In genomic region chr17:19708431-19709175, GRCh38 we compare ENCODE assay signal across 18 cellular contexts. TPM values are rescaled to one million over a fixed set of nuclear protein-coding genes. Genes with fewer than 3 reads are reported as not detected.
"Had no signal": no experiment of that assay in that cellular context is flagged by ENCODE, and none has a peak within 500 bp of the region (broad histone marks: within the 10 kb centered on the region; RNA-seq: fewer than 3 reads in every experiment).

No MANE protein-coding gene starts in this region.

- FAIRE-seq: astrocyte, pancreas had no signal

- H3K9me3 Mint-ChIP-seq: neural crest cell; stimulated activated memory B cell treated with anti-CD40 and anti-IgM and Interleukin-4, amounts not matched to agents 10 μg/mL and 1 μg/mL and 100 μg/mL, for 72 hours; T-helper 2 cell treated with Interferon-gamma antibody and Interleukin-4, amounts not matched to agents 5 μg/mL and 100 μg/mL, for 36 hours had no signal

- H3K27me3 Mint-ChIP-seq: stimulated activated memory B cell treated with anti-CD40 and anti-IgM and Interleukin-4, amounts not matched to agents 10 μg/mL and 1 μg/mL and 100 μg/mL, for 72 hours had no signal

- DNase-seq: activated CD4-positive, alpha-beta T cell treated with anti-CD3 and anti-CD28 coated beads, Interleukin-2, amount 50 U/mL, for 1 hour; activated naive CD4-positive, alpha-beta T cell; activated T-cell treated with anti-CD3 and anti-CD28 coated beads for 4 hours; dermis blood vessel endothelial cell; erythroblast; hypothalamus; stimulated activated CD4-positive, alpha-beta T cell treated with anti-CD3 and anti-CD28 coated beads, Interleukin-2, amount 100 ng/mL, for 48 hours; SW 1271; uterus had no signal

- H3K36me3 ChIP-seq: pancreas, tibial artery, uterus had no signal

- ATAC-seq: pancreas; stimulated activated memory B cell treated with anti-CD40 and anti-IgM and Interleukin-4, amounts not matched to agents 10 μg/mL and 1 μg/mL and 100 μg/mL, for 72 hours had no signal

- H3K27ac ChIP-seq: pancreas, tibial artery, uterus had no signal

- H3K9me3 ChIP-seq: pancreas, tibial artery, uterus had no signal

- H3K4me1 ChIP-seq: pancreas, uterus had no signal

- H3K36me3 Mint-ChIP-seq: stimulated activated memory B cell treated with anti-CD40 and anti-IgM and Interleukin-4, amounts not matched to agents 10 μg/mL and 1 μg/mL and 100 μg/mL, for 72 hours had no signal

- H3K4me3 Mint-ChIP-seq: neural crest cell; stimulated activated memory B cell treated with anti-CD40 and anti-IgM and Interleukin-4, amounts not matched to agents 10 μg/mL and 1 μg/mL and 100 μg/mL, for 72 hours; T-helper 2 cell treated with Interferon-gamma antibody and Interleukin-4, amounts not matched to agents 5 μg/mL and 100 μg/mL, for 36 hours had no signal

- H3K27ac Mint-ChIP-seq: stimulated activated memory B cell treated with anti-CD40 and anti-IgM and Interleukin-4, amounts not matched to agents 10 μg/mL and 1 μg/mL and 100 μg/mL, for 72 hours; T-helper 2 cell treated with Interferon-gamma antibody and Interleukin-4, amounts not matched to agents 5 μg/mL and 100 μg/mL, for 36 hours had no signal

- H3K4me3 ChIP-seq: pancreas, tibial artery, uterus had no signal

- H3K27me3 ChIP-seq: pancreas, tibial artery, uterus had no signal

- H3K4me1 Mint-ChIP-seq: stimulated activated memory B cell treated with anti-CD40 and anti-IgM and Interleukin-4, amounts not matched to agents 10 μg/mL and 1 μg/mL and 100 μg/mL, for 72 hours had no signal

RNA-seq across cellular contexts. Expression of gene SLC47A2, which starts 7.8 kb away (rescaled TPM):
- total RNA-seq: activated CD8-positive, alpha-beta memory T cell treated with anti-CD3 and anti-CD28 coated beads for 36 hours; astrocyte; chondrocyte; dermis blood vessel endothelial cell; neural crest cell; pancreas had no signal
- polyA plus RNA-seq: adipose tissue, pancreas had no signal

RNA-seq across cellular contexts. Expression of gene ALDH3A1, which starts 39.5 kb away (rescaled TPM):
- total RNA-seq: activated CD8-positive, alpha-beta memory T cell treated with anti-CD3 and anti-CD28 coated beads for 36 hours; astrocyte; chondrocyte; neural crest cell had no signal
